ENCODE assay signal across 8 cellular contexts in the genomic region with DNA sequence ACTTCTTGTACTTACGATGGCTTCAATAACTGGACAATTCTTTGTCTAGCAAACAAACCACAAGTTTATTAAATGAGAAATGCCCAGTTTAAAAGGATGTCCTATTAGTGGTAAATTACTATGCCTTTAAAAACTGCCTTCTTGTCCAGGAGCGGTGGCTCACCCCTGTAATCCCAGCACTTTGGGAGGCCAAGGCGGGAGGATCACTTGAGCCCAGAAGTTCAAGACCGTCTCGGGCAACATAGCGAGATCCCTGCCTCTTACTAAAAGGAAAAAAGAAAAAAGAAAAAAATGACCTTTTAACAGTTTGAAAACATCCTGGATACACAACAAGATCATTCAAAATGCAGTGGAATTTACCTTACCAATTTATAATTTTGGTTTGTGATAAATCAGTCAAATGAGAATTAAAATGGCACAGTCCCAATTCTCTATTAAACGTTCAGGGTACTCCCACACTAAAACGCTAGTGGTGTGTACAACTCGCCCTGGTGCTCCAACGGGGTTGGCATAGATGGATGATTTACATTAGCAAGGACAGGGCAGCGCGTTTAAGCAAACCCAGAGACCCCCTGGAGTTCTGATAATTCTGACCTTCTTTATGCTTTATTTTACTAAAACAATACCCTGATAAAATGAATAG. TPM values are rescaled to one million over a fixed set of nuclear protein-coding genes. Genes with fewer than 3 reads are reported as not detected.
DNase-seq lines count a peak whose midpoint lies in the region; ATAC-seq and TF ChIP-seq lines count a peak whose summit lies in the region.

No MANE protein-coding gene starts in this region.

- H3K4me1 Mint-ChIP-seq in CD4-positive, alpha-beta memory T cell, result peaks cover 45 to 79% (median 58%) of the 10 kb centered on the region in 4 donors

- no peaks in the 10 kb centered on the region for H3K27me3 ChIP-seq in CD4-positive, alpha-beta memory T cell (ENCODE audit: insufficient read depth, low read length)
- H3K27me3 ChIP-seq in MG63, result no peaks in the 10 kb centered on the region
- H3K27me3 ChIP-seq in muscle layer of duodenum (ENCODE audit: low read depth, low read length), result no peaks in the 10 kb centered on the region

- ATAC-seq in GM19035 (IDR thresholded peaks at IDR 0.05; ENCODE audit: unreplicated experiment) (no peak), GM18867 (IDR thresholded peaks at IDR 0.05; ENCODE audit: unreplicated experiment) (no peak)

- H3K9me3 Mint-ChIP-seq in CD4-positive, alpha-beta memory T cell, result peaks cover 0 to 4% (median 0%) of the 10 kb centered on the region in 8 donors

- no peak for TF ChIP-seq CTCF in GM13976 (IDR thresholded peaks at IDR 0.05; ENCODE audit: borderline replicate concordance, control extremely low read depth, extremely low read depth, insufficient read depth, missing control alignments)

- POLR2A ChIA-PET in CD4-positive, alpha-beta memory T cell (lab: Charles Lee; ENCODE audit: partially characterized antibody), result interaction anchor here (0.9 to 4.3 kb wide), 16 partner anchors 12 to 913 kb away, joined by 3 to 172 read pairs (median 10); a partner anchor contains a TSS

- H3K9me3 ChIP-seq in CD4-positive, alpha-beta memory T cell (ENCODE audit: control insufficient read depth in 1 of 2, low read length in 2 of 2), result no peaks in the 10 kb centered on the region
- H3K9me3 ChIP-seq in MG63 (no peaks in the 10 kb centered on the region), muscle layer of duodenum (ENCODE audit: control insufficient read depth in 1 of 2, low read length in 2 of 2) (no peaks in the 10 kb centered on the region)

- CTCF ChIA-PET in CD4-positive, alpha-beta memory T cell (lab: Charles Lee; ENCODE audit: partially characterized antibody), result interaction anchor here (0.8 to 2.7 kb wide), 9 partner anchors 10 to 497 kb away, joined by 3 to 17 read pairs (median 4); no protein-coding TSS in a partner anchor

- H3K27ac ChIP-seq in CD4-positive, alpha-beta memory T cell (ENCODE audit: low read depth, low read length), result peak overlapping the region; percentile 83
- H3K27ac ChIP-seq in caudate nucleus (ENCODE audit: low read depth, low read length) (peak overlapping the region; percentile 98), muscle layer of duodenum (ENCODE audit: low read length) (peak overlapping the region; percentile 90)

- H3K36me3 Mint-ChIP-seq in CD4-positive, alpha-beta memory T cell, result peaks cover 4 to 26% of the 10 kb centered on the region in 2 donors

- in situ Hi-C loops in GM13976 (cut with MboI; ENCODE audit: low sequenced_read_pairs, unreplicated experiment), result no loop called here

- peaks cover 0 to 2% of the 10 kb centered on the region in 2 donors for H3K27me3 Mint-ChIP-seq in CD4-positive, alpha-beta memory T cell

- H3K27ac Mint-ChIP-seq in CD4-positive, alpha-beta memory T cell, result peak overlapping the region; percentile 93 to 99 (median 97)

- H3K4me1 ChIP-seq in CD4-positive, alpha-beta memory T cell (ENCODE audit: insufficient read depth, low read length), result peaks cover 71% of the 10 kb centered on the region
- peaks cover 9 to 30% of the 10 kb centered on the region in 2 donors for H3K4me1 ChIP-seq in muscle layer of duodenum (ENCODE audit: control insufficient read depth in 1 of 2, insufficient read depth in 2 of 2, low read length in 2 of 2)

- intact Hi-C loops in CD4-positive, alpha-beta memory T cell (cut with micrococcal nuclease), result loop anchor here (10.0 kb wide), 1 partner anchor 1384 kb away; no protein-coding TSS in a partner anchor

- H3K4me3 Mint-ChIP-seq in CD4-positive, alpha-beta memory T cell, result peak overlapping the region; percentile 92 to 96 (median 94)

- H3K4me3 ChIP-seq in CD4-positive, alpha-beta memory T cell (ENCODE audit: low read length in 2 of 2), result peak overlapping the region; percentile 61 to 86
- peak overlapping the region; percentile 86 for H3K4me3 ChIP-seq in MG63
- H3K4me3 ChIP-seq in muscle layer of duodenum (ENCODE audit: low read depth in 1 of 2, low read length in 2 of 2), result peak overlapping the region; percentile 62 to 91

- no peaks in the 10 kb centered on the region for H3K36me3 ChIP-seq in CD4-positive, alpha-beta memory T cell (ENCODE audit: insufficient read depth, low read length)
- H3K36me3 ChIP-seq in MG63 (peaks cover 40% of the 10 kb centered on the region), muscle layer of duodenum (ENCODE audit: control insufficient read depth in 1 of 2, insufficient read depth in 2 of 2, low read length in 2 of 2) (peaks cover 0 to 7% of the 10 kb centered on the region in 2 donors)

- DNase-seq in CD4-positive, alpha-beta memory T cell, result no peak
- no peak for DNase-seq in MG63
- peak in 2 of 61 donors; percentile 46 to 51 for DNase-seq in caudate nucleus (lab: John Stamatoyannopoulos, UW)
- no peak for DNase-seq in AG20443 (ENCODE audit: low spot score)
- DNase-seq in GM13976 (ENCODE audit: low spot score), result no peak

RNA-seq across cellular contexts. Expression of a gene that starts 2.2 kb away (rescaled TPM):
- 10 to 100 TPM; 27.9 to 29.5 TPM for total RNA-seq in CD4-positive, alpha-beta memory T cell
- 10 to 100 TPM; 19.6 to 25.5 TPM for polyA plus RNA-seq in CD4-positive, alpha-beta memory T cell
- total RNA-seq in MG63 (2014; rRNA removed; shearing (Covaris generic); ENCODE audit: low replicate concordance), result 23.3 and 34.0 TPM in 2 replicates
